24 cellular contexts compared by ENCODE assay signal in the genomic region with DNA sequence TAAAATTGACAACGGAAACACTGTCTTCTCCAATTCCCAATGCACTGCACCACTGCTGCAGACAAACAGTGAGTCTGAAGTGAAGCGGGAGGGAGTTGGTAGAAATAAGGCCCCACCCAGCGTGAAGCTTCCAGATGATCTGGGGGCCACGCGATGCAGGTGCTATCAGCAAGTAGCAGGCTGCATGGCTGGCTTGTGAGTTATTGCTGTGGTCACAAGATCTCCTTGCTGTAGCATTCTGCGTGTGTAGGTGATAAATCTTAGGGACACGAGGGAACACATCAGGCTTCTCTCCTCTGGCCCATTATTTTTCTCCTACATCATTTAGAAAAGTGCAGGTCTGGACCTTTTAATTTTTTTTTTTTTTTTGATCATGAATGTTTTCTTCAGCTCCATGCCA.
"Had no signal": no experiment of that assay in that cellular context is flagged by ENCODE, and none has a peak within 500 bp of the region (broad histone marks: within the 10 kb centered on the region; RNA-seq: fewer than 3 reads in every experiment).

No MANE protein-coding gene starts in this region.

- H3K27me3 ChIP-seq: foreskin keratinocyte, neutrophil, right lobe of liver, transverse colon, upper lobe of right lung, uterus had no signal

- DNase-seq: dorsolateral prefrontal cortex; effector CD4-positive, alpha-beta T cell; endodermal cell; foreskin keratinocyte; heart left ventricle; hippocampal formation; islet precursor cell; kidney glomerular epithelial cell; left colon; left ventricle myocardium superior; natural killer cell; right lobe of liver; small intestine; stimulated activated CD4-positive, alpha-beta T cell treated with anti-CD3 and anti-CD28 coated beads, Interleukin-15, amount 100 ng/mL, for 24 hours; stimulated activated CD4-positive, alpha-beta T cell treated with anti-CD3 and anti-CD28 coated beads, Interleukin-2, amount 100 ng/mL, for 48 hours; stimulated activated naive B cell treated with anti-CD40 and anti-IgM and Interleukin-4, amounts not matched to agents 10 μg/mL and 1 μg/mL and 100 μg/mL, for 72 hours; transverse colon; upper lobe of right lung; uterus had no signal

- H3K36me3 ChIP-seq: esophagus muscularis mucosa, gastroesophageal sphincter, heart left ventricle, neutrophil, right lobe of liver, thoracic aorta, transverse colon, upper lobe of right lung, uterus had no signal

- H3K4me3 ChIP-seq: dorsolateral prefrontal cortex, esophagus muscularis mucosa, gastroesophageal sphincter, heart left ventricle, lung, right lobe of liver, thoracic aorta, transverse colon, upper lobe of right lung, uterus had no signal
